ENCODE assay signal across 8 cellular contexts in the genomic region with DNA sequence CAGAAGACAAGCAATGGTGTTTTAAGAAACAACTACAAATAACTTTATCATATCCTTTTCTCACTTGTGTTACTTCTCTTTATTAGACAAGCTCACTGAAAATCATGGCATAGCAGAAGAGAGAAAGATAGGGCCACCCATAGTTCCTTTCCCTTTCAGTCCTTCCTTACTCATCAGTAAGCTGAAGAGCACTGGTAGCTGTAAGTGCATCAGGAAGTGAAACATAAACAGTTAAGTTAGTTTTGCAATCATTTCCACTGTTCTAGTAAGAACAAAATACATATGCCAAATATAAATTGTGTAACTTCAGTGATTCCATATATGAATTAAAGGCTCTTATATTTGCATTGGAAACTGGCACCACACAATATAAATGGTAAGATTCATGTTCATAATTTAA.
DNase-seq lines count a peak whose midpoint lies in the region; ATAC-seq and TF ChIP-seq lines count a peak whose summit lies in the region.

No MANE protein-coding gene starts in this region.

- H3K9me3 ChIP-seq in A673 (ENCODE audit: low read depth, low read length, poor library complexity, severe bottlenecking): no peaks in the 10 kb centered on the region
- no peaks in the 10 kb centered on the region for H3K9me3 ChIP-seq in tibial artery

- TF ChIP-seq CTCF in A673 (conservative IDR thresholded peaks at IDR 0.05; ENCODE audit: low read depth, low read length): no peak
- TF ChIP-seq CTCF in nephron progenitor cell (IDR thresholded peaks at IDR 0.05): no peak
- TF ChIP-seq CTCF in tibial artery (IDR thresholded peaks at IDR 0.05): no peak

- H3K36me3 ChIP-seq in A673 (ENCODE audit: insufficient read depth, low read length, poor library complexity, severe bottlenecking) (no peaks in the 10 kb centered on the region), tibial artery (no peaks in the 10 kb centered on the region)

- H3K27me3 Mint-ChIP-seq in nephron progenitor cell (ENCODE audit: low read depth, poor library complexity): peaks cover 4% of the 10 kb centered on the region

- no peak overlapping the region for H3K4me3 ChIP-seq in A673 (ENCODE audit: low read depth, low read length, poor library complexity, severe bottlenecking)
- H3K4me3 ChIP-seq in tibial artery: no peak overlapping the region

- no peak overlapping the region for H3K4me3 Mint-ChIP-seq in nephron progenitor cell

- no peak overlapping the region for H3K27ac ChIP-seq in A673 (ENCODE audit: low read depth, low read length, poor library complexity, severe bottlenecking)
- no peak overlapping the region for H3K27ac ChIP-seq in epithelial cell of prostate
- H3K27ac ChIP-seq in tibial artery: no peak overlapping the region

- no peaks in the 10 kb centered on the region for H3K4me1 Mint-ChIP-seq in nephron progenitor cell

- POLR2A ChIA-PET in A673 (lab: Charles Lee; ENCODE audit: low non-redundant PET): no interaction called here

- peaks cover 3% of the 10 kb centered on the region for H3K9me3 Mint-ChIP-seq in nephron progenitor cell

- DNase-seq in A673 (ENCODE audit: low spot score): peak; percentile 21
- DNase-seq in epithelial cell of prostate (ENCODE audit: low read depth, low spot score): peak; percentile 10
- no peak for DNase-seq in nephron progenitor cell
- DNase-seq in tibial artery: no peak
- no peak for DNase-seq in GM03348 (ENCODE audit: low spot score)
- no peak for DNase-seq in HPDE6-E6E7 (ENCODE audit: extremely low spot score)

- CTCF ChIA-PET in A673 (lab: Charles Lee): no interaction called here

- H3K27me3 ChIP-seq in A673 (replicated peaks; ENCODE audit: insufficient read depth, low read depth, low read length, poor library complexity): no peaks in the 10 kb centered on the region
- H3K27me3 ChIP-seq in tibial artery: no peaks in the 10 kb centered on the region

- H3K36me3 Mint-ChIP-seq in nephron progenitor cell (ENCODE audit: low read depth): no peaks in the 10 kb centered on the region

- H3K4me1 ChIP-seq in A673 (ENCODE audit: insufficient read depth, low read length, poor library complexity, severe bottlenecking) (peaks cover 21% of the 10 kb centered on the region), tibial artery (peaks cover 0 to 34% (median 3%) of the 10 kb centered on the region in 4 donors)

- ATAC-seq in GM19467 (IDR thresholded peaks at IDR 0.05; ENCODE audit: unreplicated experiment): peak; percentile 93
- peak; percentile 97 for ATAC-seq in HG03442 (IDR thresholded peaks at IDR 0.05; ENCODE audit: unreplicated experiment)

- intact Hi-C loops in A673 (cut with micrococcal nuclease; ENCODE audit: unreplicated experiment) (no loop called here), tibial artery (cut with DNase I; ENCODE audit: low total_unique reads) (no loop called here)

- no peak overlapping the region for H3K27ac Mint-ChIP-seq in nephron progenitor cell

- no TSS peak for BruUV-seq in A673 (replicated peaks; lab: Mats Ljungman, UMichigan)

Comparison
In these comparisons a context has a peak if more than half of its experiments do, and no peak if none do; other contexts are left out.
1. DNase-seq: peak in A673 (single experiment) and epithelial cell of prostate (single experiment); none in nephron progenitor cell (single experiment), tibial artery (0 of 2), GM03348 (single experiment) and HPDE6-E6E7 (single experiment).